ENCODE assay signal across 11 cellular contexts in the genomic region with DNA sequence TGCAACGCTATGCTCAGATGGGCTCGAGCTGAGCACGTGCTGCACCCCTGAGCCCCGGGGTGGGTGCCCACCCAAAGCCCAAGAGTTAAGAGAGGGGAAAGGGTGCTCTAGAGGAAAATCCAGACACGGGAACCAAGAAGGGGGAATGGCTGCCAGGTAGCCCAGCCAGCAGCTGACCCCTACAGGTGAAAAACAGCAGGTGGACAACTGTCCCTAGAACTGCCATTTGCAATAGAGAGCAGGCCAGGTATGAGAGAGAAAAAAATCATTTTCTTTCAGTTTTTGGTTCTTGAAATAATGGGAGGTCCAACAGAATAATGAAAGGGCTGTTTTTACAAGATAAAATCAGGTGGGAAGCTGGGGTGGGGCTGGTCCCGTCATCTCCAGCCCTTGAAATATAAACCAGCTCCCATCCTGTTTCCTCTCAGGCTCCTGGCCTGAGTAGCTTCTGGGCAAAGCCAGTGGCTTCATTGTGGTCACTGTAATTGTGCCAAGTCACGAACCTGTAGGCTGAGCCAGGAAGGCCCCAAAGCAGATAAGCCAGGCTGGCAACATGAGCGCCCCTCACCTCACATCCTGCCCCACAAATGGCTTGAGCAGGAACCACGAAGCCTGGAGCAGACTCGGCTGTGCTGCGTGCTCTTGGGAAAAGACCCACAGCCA.
DNase-seq lines count a peak whose midpoint lies in the region; TF ChIP-seq lines count a peak whose summit lies in the region.
"Had no signal": no experiment of that assay in that cellular context is flagged by ENCODE, and none has a peak within 500 bp of the region (broad histone marks: within the 10 kb centered on the region; RNA-seq: fewer than 3 reads in every experiment).

No MANE protein-coding gene starts in this region.

- DNase-seq in HK-2 (ENCODE audit: unreplicated experiment) = peak; percentile 35
- peak; percentile 45 for DNase-seq in NCI-H774 (lab: John Stamatoyannopoulos, UW)
- DNase-seq in cerebellar cortex (ENCODE audit: low spot score) = peak; percentile 44
- DNase-seq in spleen = peak; percentile 73
- DNase-seq in medulla oblongata (ENCODE audit: extremely low spot score) = no peak
- DNase-seq in epidermal melanocyte (ENCODE audit: insufficient read length, low spot score) = no peak
- DNase-seq in prostate gland (ENCODE audit: low spot score) = no peak
- DNase-seq: activated naive CD4-positive, alpha-beta T cell treated with Interleukin-2 at 50 U/mL for 16 hours; CD8-positive, alpha-beta T cell; NCI-H2081 treated with DMSO at 0.1 percent for 48 hours had no signal

- WGBS in spleen, 5 donors = 42 to 51% (median 44%) methylated on average over 11 of the region's 11 CpGs
- 61% methylated on average over 11 of the region's 11 CpGs for WGBS in prostate gland

- no peak for TF ChIP-seq POLR2A in spleen (IDR thresholded peaks at IDR 0.05)
- no peak for TF ChIP-seq POLR2A in prostate gland (IDR thresholded peaks at IDR 0.05)

- no peak overlapping the region for H3K4me3 ChIP-seq in spleen
- no peak overlapping the region for H3K4me3 ChIP-seq in prostate gland
- H3K4me3 ChIP-seq: suprapubic skin had no signal

- TF ChIP-seq CTCF in spleen (IDR thresholded peaks at IDR 0.05 in 8 of 11, conservative IDR thresholded peaks at IDR 0.05 in 3 of 11) = no peak
- TF ChIP-seq CTCF in prostate gland (IDR thresholded peaks at IDR 0.05) = no peak

- H3K4me1 ChIP-seq in spleen = peaks cover 0 to 6% (median 0%) of the 10 kb centered on the region in 6 donors
- H3K4me1 ChIP-seq in prostate gland (replicated peaks) = no peaks in the 10 kb centered on the region
- H3K4me1 ChIP-seq: suprapubic skin had no signal

- H3K36me3 ChIP-seq in spleen (no peaks in the 10 kb centered on the region), prostate gland (no peaks in the 10 kb centered on the region)
- H3K36me3 ChIP-seq: suprapubic skin had no signal

- H3K27me3 ChIP-seq in spleen (replicated peaks in 1 of 7) = peaks cover 0 to 50% (median 0%) of the 10 kb centered on the region in 7 donors
- H3K27me3 ChIP-seq in prostate gland (replicated peaks; ENCODE audit: insufficient read depth) = no peaks in the 10 kb centered on the region

- H3K9me3 ChIP-seq in spleen = peaks cover 0 to 12% (median 6%) of the 10 kb centered on the region in 8 donors
- no peaks in the 10 kb centered on the region for H3K9me3 ChIP-seq in prostate gland
- H3K9me3 ChIP-seq: suprapubic skin had no signal

- peak overlapping the region in 5 of 8 donors; percentile 37 to 47 (median 44) for H3K27ac ChIP-seq in spleen
- no peak overlapping the region for H3K27ac ChIP-seq in prostate gland
- H3K27ac ChIP-seq: suprapubic skin had no signal

- intact Hi-C loops in spleen (cut with DNase I; ENCODE audit: low total_unique reads) (no loop called here), prostate gland (cut with DNase I) (no loop called here)

Comparison
In these comparisons a context has a peak if more than half of its experiments do, and no peak if none do; other contexts are left out.
1. DNase-seq: peak in HK-2 (single experiment), NCI-H774 (single experiment), cerebellar cortex (single experiment) and spleen (single experiment); none in medulla oblongata (single experiment), epidermal melanocyte (single experiment) and prostate gland (single experiment).
2. H3K27ac ChIP-seq: peak in spleen (5 of 8); none in prostate gland (0 of 2).